Comparison of ENCODE assay signal across 21 cellular contexts in genomic region chr13:110300090-110300815, GRCh38. TPM values are rescaled to one million over a fixed set of nuclear protein-coding genes. Genes with fewer than 3 reads are reported as not detected.
DNase-seq lines count a peak whose midpoint lies in the region; ATAC-seq, FAIRE-seq and TF ChIP-seq lines count a peak whose summit lies in the region.
"Had no signal": no experiment of that assay in that cellular context is flagged by ENCODE, and none has a peak within 500 bp of the region (broad histone marks: within the 10 kb centered on the region; RNA-seq: fewer than 3 reads in every experiment).

No MANE protein-coding gene starts in this region.

- H3K36me3 ChIP-seq in ascending aorta (no peaks in the 10 kb centered on the region), gastroesophageal sphincter (peaks cover 0 to 7% of the 10 kb centered on the region in 2 donors), gastrocnemius medialis (no peaks in the 10 kb centered on the region)
- H3K36me3 ChIP-seq: lower lobe of right lung, suprapubic skin had no signal

- TF ChIP-seq POLR2A in H54 (IDR thresholded peaks at IDR 0.05; ENCODE audit: low read depth, low read length) = no peak
- TF ChIP-seq POLR2A in gastroesophageal sphincter (IDR thresholded peaks at IDR 0.05) = no peak
- TF ChIP-seq POLR2A in gastrocnemius medialis (IDR thresholded peaks at IDR 0.05) = no peak

- FAIRE-seq in H54 (lab: Jason Lieb, UNC) = peak; percentile 65

- intact Hi-C loops in ascending aorta (cut with DNase I) = loop anchor here (5.0 kb wide), 1 partner anchor 33 kb away; no protein-coding TSS in a partner anchor
- intact Hi-C loops in gastrocnemius medialis (cut with DNase I; ENCODE audit: low total_unique reads) = loop anchor here (5.0 kb wide), 2 partner anchors 33 to 73 kb away; no protein-coding TSS in a partner anchor

- H3K27ac ChIP-seq in ascending aorta = peak overlapping the region; percentile 15 to 70
- peak overlapping the region; percentile 45 to 99 (median 98) for H3K27ac ChIP-seq in gastroesophageal sphincter
- peak overlapping the region in 3 of 4 donors; percentile 64 to 88 (median 84) for H3K27ac ChIP-seq in gastrocnemius medialis
- H3K27ac ChIP-seq: RWPE1, suprapubic skin had no signal

- H3K4me3 ChIP-seq in ascending aorta = peak overlapping the region in 1 of 2 donors; percentile 84
- H3K4me3 ChIP-seq in gastroesophageal sphincter = no peak overlapping the region
- H3K4me3 ChIP-seq in gastrocnemius medialis = no peak overlapping the region
- H3K4me3 ChIP-seq: lower lobe of right lung, suprapubic skin had no signal

- in situ Hi-C loops in gastrocnemius medialis (cut with MboI; ENCODE audit: low sequenced_read_pairs in 4 of 4) = loop anchor here in 1 of 4 donors (5.0 to 10.0 kb wide), 2 partner anchors 63 to 115 kb away; no protein-coding TSS in a partner anchor

- H3K9me3 ChIP-seq in ascending aorta (no peaks in the 10 kb centered on the region), gastroesophageal sphincter (no peaks in the 10 kb centered on the region), gastrocnemius medialis (no peaks in the 10 kb centered on the region)
- H3K9me3 ChIP-seq: lower lobe of right lung, suprapubic skin had no signal

- H3K27me3 ChIP-seq in ascending aorta (no peaks in the 10 kb centered on the region), gastroesophageal sphincter (no peaks in the 10 kb centered on the region), gastrocnemius medialis (peaks cover 0 to 22% (median 4%) of the 10 kb centered on the region in 3 donors)

- no peak for TF ChIP-seq CTCF in ascending aorta (IDR thresholded peaks at IDR 0.05)
- TF ChIP-seq CTCF in gastroesophageal sphincter (IDR thresholded peaks at IDR 0.05) = no peak
- TF ChIP-seq CTCF in gastrocnemius medialis (IDR thresholded peaks at IDR 0.05 in 4 of 5, conservative IDR thresholded peaks at IDR 0.05 in 1 of 5) = no peak
- TF ChIP-seq CTCF in GM10266 (IDR thresholded peaks at IDR 0.05; ENCODE audit: control insufficient read depth, insufficient read depth, low read depth, missing control alignments) = no peak

- H3K4me1 ChIP-seq in ascending aorta = peaks cover 24 to 57% of the 10 kb centered on the region in 2 donors
- H3K4me1 ChIP-seq in gastroesophageal sphincter = peaks cover 34 to 99% (median 51%) of the 10 kb centered on the region in 3 donors
- H3K4me1 ChIP-seq in gastrocnemius medialis = peaks cover 5 to 14% of the 10 kb centered on the region in 2 donors
- H3K4me1 ChIP-seq: suprapubic skin had no signal

- no peak for DNase-seq in H54 (ENCODE audit: insufficient read length, low spot score)
- no peak for DNase-seq in ascending aorta (ENCODE audit: low spot score in 2 of 2)
- no peak for DNase-seq in gastrocnemius medialis
- no peak for DNase-seq in GM10266 (ENCODE audit: extremely low spot score)
- DNase-seq in kidney glomerular epithelial cell (lab: John Stamatoyannopoulos, UW) = no peak
- DNase-seq in HT-29 (ENCODE audit: low spot score) = no peak
- DNase-seq: activated CD4-positive, alpha-beta memory T cell treated with anti-CD3 and anti-CD28 coated beads, Interleukin-2, amount 10 ng/mL, durations not matched to agents 7 days and 5 days; activated CD4-positive, CD25-positive, alpha-beta regulatory T cell; activated gamma-delta T cell treated with Interleukin-2 at 50 U/mL for 16 hours; C1 segment of cervical spinal cord; DMS 273 treated with DMSO at 0.1 percent for 48 hours; effector CD4-positive, alpha-beta T cell; lower lobe of right lung; NCI-H2171; NCI-H524 treated with DMSO at 0.1 percent for 48 hours; nucleus accumbens; T1000 had no signal

- ATAC-seq in gastroesophageal sphincter (no peak), gastrocnemius medialis (no peak), GM18511 (IDR thresholded peaks at IDR 0.05; ENCODE audit: unreplicated experiment) (no peak)
- ATAC-seq: lower lobe of right lung had no signal

- 45 to 46% methylated on average over 3 of the region's 3 CpGs for WGBS in gastroesophageal sphincter (ENCODE audit: low coverage in 1 of 2), 2 donors

- no peak for TF ChIP-seq EP300 in gastroesophageal sphincter (IDR thresholded peaks at IDR 0.05)

RNA-seq across cellular contexts. Expression of gene COL4A1, which starts 6.7 kb away (rescaled TPM):
- 756 TPM for total RNA-seq in ascending aorta
- total RNA-seq in gastroesophageal sphincter = 100 to 1,000 TPM; 278 to 618 (median 440) TPM
- 100 to 1,000 TPM in 3 of 4 donors, 10 to 100 TPM in 1; 60.5 to 127 (median 120) TPM for total RNA-seq in gastrocnemius medialis
- total RNA-seq in HT-29 (2014; rRNA removed; shearing (Covaris generic)) = 0.10 and 0.29 TPM in 2 replicates
- total RNA-seq: activated CD4-positive, alpha-beta memory T cell treated with anti-CD3 and anti-CD28 coated beads, Interleukin-2, amount 10 ng/mL, durations not matched to agents 7 days and 5 days had no signal

RNA-seq across cellular contexts. Expression of gene COL4A2, which starts 6.8 kb away (rescaled TPM):
- total RNA-seq in ascending aorta (1,227 TPM), gastroesophageal sphincter (100 to 1,000 TPM; 478 to 945 (median 543) TPM), gastrocnemius medialis (10 to 100 TPM; 51.2 to 85.8 (median 70.5) TPM)
- 38.4 and 44.2 TPM in 2 replicates for total RNA-seq in HT-29 (2014; rRNA removed; shearing (Covaris generic))
- total RNA-seq: activated CD4-positive, alpha-beta memory T cell treated with anti-CD3 and anti-CD28 coated beads, Interleukin-2, amount 10 ng/mL, durations not matched to agents 7 days and 5 days had no signal

Comparison
In these comparisons a context has a peak if more than half of its experiments do, and no peak if none do; other contexts are left out.
1. H3K27ac ChIP-seq: peak in every context shown above with its lines; median percentile 98 in gastroesophageal sphincter; 84 in gastrocnemius medialis; 42 in ascending aorta.
2. RNA of gene COL4A1, which starts 6.7 kb away (total RNA-seq): 756 TPM in ascending aorta (single experiment), 278 to 618 TPM in gastroesophageal sphincter and 60.5 to 127 TPM in gastrocnemius medialis; 0.10 to 0.29 TPM in HT-29; every median in the first group is over 10 times any median in the second.
3. RNA of gene COL4A2, which starts 6.8 kb away (total RNA-seq): 1,227 TPM in ascending aorta (single experiment) and 478 to 945 TPM in gastroesophageal sphincter; 51.2 to 85.8 TPM in gastrocnemius medialis and 38.4 to 44.2 TPM in HT-29; every median in the first group is over 4 times any median in the second.